In the genomic region with DNA sequence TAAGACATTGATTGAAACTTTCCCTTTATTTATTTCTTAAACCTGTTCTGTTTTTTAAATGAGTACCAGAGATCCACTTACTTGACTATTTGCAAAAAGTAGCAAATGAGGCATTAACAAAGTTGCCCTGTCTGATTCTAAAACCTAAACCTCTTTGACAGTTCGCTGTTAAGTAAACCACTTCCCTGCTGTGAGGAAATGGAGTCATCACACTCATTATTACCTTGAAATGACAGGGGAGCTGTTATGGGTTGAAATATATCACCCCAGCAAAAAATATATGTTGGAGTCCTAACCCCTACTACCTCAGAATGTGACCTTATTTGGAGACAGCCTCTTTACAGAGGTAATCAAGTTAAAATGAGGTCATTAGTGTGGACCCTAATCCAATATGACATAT, we compare ENCODE assay signal across 19 cellular contexts. TPM values are rescaled to one million over a fixed set of nuclear protein-coding genes. Genes with fewer than 3 reads are reported as not detected.
A peak's percentile ranks its signal among the peaks of the same experiment; 100 is the strongest.
DNase-seq lines count a peak whose midpoint lies in the region; ATAC-seq and TF ChIP-seq lines count a peak whose summit lies in the region.
"Had no signal": no experiment of that assay in that cellular context is flagged by ENCODE, and none has a peak within 500 bp of the region (broad histone marks: within the 10 kb centered on the region; RNA-seq: fewer than 3 reads in every experiment).

No MANE protein-coding gene starts in this region.

- peak overlapping the region in 7 of 8 donors; percentile 49 to 89 (median 73) for H3K27ac ChIP-seq in spleen
- H3K27ac ChIP-seq: gastroesophageal sphincter, right atrium auricular region had no signal

- peak overlapping the region; percentile 46 for H3K27ac Mint-ChIP-seq in activated naive CD4-positive, alpha-beta T cell treated with anti-CD3 and anti-CD28 coated beads, Interleukin-2, amount 10 ng/mL, durations not matched to agents 7 days and 5 days
- no peak overlapping the region for H3K27ac Mint-ChIP-seq in activated naive CD4-positive, alpha-beta T cell treated with anti-CD3 and anti-CD28 coated beads for 36 hours
- peak overlapping the region; percentile 62 for H3K27ac Mint-ChIP-seq in activated CD8-positive, alpha-beta T cell treated with anti-CD3 and anti-CD28 coated beads for 36 hours

- no peaks in the 10 kb centered on the region for H3K9me3 ChIP-seq in spleen
- H3K9me3 ChIP-seq: gastroesophageal sphincter, right atrium auricular region had no signal

- no peak overlapping the region for H3K4me3 ChIP-seq in spleen
- H3K4me3 ChIP-seq: gastroesophageal sphincter, right atrium auricular region had no signal

- H3K36me3 Mint-ChIP-seq in activated naive CD4-positive, alpha-beta T cell treated with anti-CD3 and anti-CD28 coated beads, Interleukin-2, amount 10 ng/mL, durations not matched to agents 7 days and 5 days = peaks cover 11% of the 10 kb centered on the region
- H3K36me3 Mint-ChIP-seq in activated naive CD4-positive, alpha-beta T cell treated with anti-CD3 and anti-CD28 coated beads for 36 hours (ENCODE audit: low read depth) = no peaks in the 10 kb centered on the region
- H3K36me3 Mint-ChIP-seq in activated CD8-positive, alpha-beta T cell treated with anti-CD3 and anti-CD28 coated beads for 36 hours (ENCODE audit: low read depth) = no peaks in the 10 kb centered on the region

- POLR2A ChIA-PET in activated CD8-positive, alpha-beta T cell treated with anti-CD3 and anti-CD28 coated beads for 36 hours (lab: Charles Lee) = no interaction called here

- ATAC-seq in activated CD8-positive, alpha-beta T cell treated with anti-CD3 and anti-CD28 coated beads for 36 hours = peak; percentile 37
- ATAC-seq: gastroesophageal sphincter, left colon had no signal

- no peaks in the 10 kb centered on the region for H3K36me3 ChIP-seq in spleen
- H3K36me3 ChIP-seq: gastroesophageal sphincter, right atrium auricular region had no signal

- DNase-seq in activated naive CD4-positive, alpha-beta T cell treated with anti-CD3 and anti-CD28 coated beads, Interleukin-2, amount 10 ng/mL, durations not matched to agents 7 days and 5 days = no peak
- no peak for DNase-seq in activated naive CD4-positive, alpha-beta T cell treated with anti-CD3 and anti-CD28 coated beads for 36 hours
- peak; percentile 26 for DNase-seq in NCI-H2227 (lab: John Stamatoyannopoulos, UW; ENCODE audit: unreplicated experiment)
- no peak for DNase-seq in activated CD8-positive, alpha-beta T cell treated with anti-CD3 and anti-CD28 coated beads for 36 hours
- DNase-seq in spleen = no peak
- no peak for DNase-seq in HCEC 1CT
- no peak for DNase-seq in NCI-H1092 (lab: John Stamatoyannopoulos, UW)
- no peak for DNase-seq in SIG-M5 (lab: John Stamatoyannopoulos, UW)
- DNase-seq: activated naive CD4-positive, alpha-beta T cell; cortex of kidney; left colon; MM.1S; NCI-H2081 treated with DMSO at 0.1 percent for 48 hours; occipital lobe; stimulated activated CD4-positive, alpha-beta T cell treated with anti-CD3 and anti-CD28 coated beads, Interleukin-1b, Interleukin-23, amount 100 ng/mL, for 48 hours; substantia nigra; SW 1271 had no signal

- peaks cover 5% of the 10 kb centered on the region for H3K27me3 Mint-ChIP-seq in activated naive CD4-positive, alpha-beta T cell treated with anti-CD3 and anti-CD28 coated beads, Interleukin-2, amount 10 ng/mL, durations not matched to agents 7 days and 5 days
- H3K27me3 Mint-ChIP-seq in activated naive CD4-positive, alpha-beta T cell treated with anti-CD3 and anti-CD28 coated beads for 36 hours (ENCODE audit: low read depth) = no peaks in the 10 kb centered on the region
- no peaks in the 10 kb centered on the region for H3K27me3 Mint-ChIP-seq in activated CD8-positive, alpha-beta T cell treated with anti-CD3 and anti-CD28 coated beads for 36 hours

- no peak for TF ChIP-seq CTCF in activated CD8-positive, alpha-beta T cell treated with anti-CD3 and anti-CD28 coated beads for 36 hours (IDR thresholded peaks at IDR 0.05)
- no peak for TF ChIP-seq CTCF in spleen (IDR thresholded peaks at IDR 0.05 in 8 of 11, conservative IDR thresholded peaks at IDR 0.05 in 3 of 11)

- peaks cover 59% of the 10 kb centered on the region for H3K4me1 Mint-ChIP-seq in activated naive CD4-positive, alpha-beta T cell treated with anti-CD3 and anti-CD28 coated beads, Interleukin-2, amount 10 ng/mL, durations not matched to agents 7 days and 5 days
- peaks cover 42% of the 10 kb centered on the region for H3K4me1 Mint-ChIP-seq in activated naive CD4-positive, alpha-beta T cell treated with anti-CD3 and anti-CD28 coated beads for 36 hours (ENCODE audit: low read depth)
- H3K4me1 Mint-ChIP-seq in activated CD8-positive, alpha-beta T cell treated with anti-CD3 and anti-CD28 coated beads for 36 hours (ENCODE audit: low read depth) = peaks cover 54% of the 10 kb centered on the region

- CTCF ChIA-PET in activated naive CD4-positive, alpha-beta T cell treated with anti-CD3 and anti-CD28 coated beads, Interleukin-2, amount 10 ng/mL, durations not matched to agents 7 days and 5 days (lab: Charles Lee) = interaction anchor here (1.1 to 1.6 kb wide), 3 partner anchors 9 to 27 kb away, joined by 4 read pairs; no protein-coding TSS in a partner anchor
- CTCF ChIA-PET in activated naive CD4-positive, alpha-beta T cell treated with anti-CD3 and anti-CD28 coated beads for 36 hours (lab: Charles Lee) = interaction anchor here (1.2 to 7.1 kb wide), 2 partner anchors 27 to 36 kb away, joined by 5 to 122 read pairs; no protein-coding TSS in a partner anchor
- CTCF ChIA-PET in activated CD8-positive, alpha-beta T cell treated with anti-CD3 and anti-CD28 coated beads for 36 hours (lab: Charles Lee) = interaction anchor here (1.1 to 9.6 kb wide), 2 partner anchors 12 to 26 kb away, joined by 3 to 136 read pairs; no protein-coding TSS in a partner anchor

- H3K4me3 Mint-ChIP-seq in activated naive CD4-positive, alpha-beta T cell treated with anti-CD3 and anti-CD28 coated beads, Interleukin-2, amount 10 ng/mL, durations not matched to agents 7 days and 5 days = no peak overlapping the region
- H3K4me3 Mint-ChIP-seq in activated naive CD4-positive, alpha-beta T cell treated with anti-CD3 and anti-CD28 coated beads for 36 hours = no peak overlapping the region
- no peak overlapping the region for H3K4me3 Mint-ChIP-seq in activated CD8-positive, alpha-beta T cell treated with anti-CD3 and anti-CD28 coated beads for 36 hours

- peaks cover 0 to 10% (median 0%) of the 10 kb centered on the region in 7 donors for H3K27me3 ChIP-seq in spleen (replicated peaks in 1 of 7)
- H3K27me3 ChIP-seq: gastroesophageal sphincter, right atrium auricular region had no signal

- peaks cover 0 to 78% (median 57%) of the 10 kb centered on the region in 6 donors for H3K4me1 ChIP-seq in spleen
- H3K4me1 ChIP-seq: gastroesophageal sphincter, right atrium auricular region had no signal

- TF ChIP-seq POLR2A in spleen (IDR thresholded peaks at IDR 0.05) = no peak

- peaks cover 6% of the 10 kb centered on the region for H3K9me3 Mint-ChIP-seq in activated naive CD4-positive, alpha-beta T cell treated with anti-CD3 and anti-CD28 coated beads, Interleukin-2, amount 10 ng/mL, durations not matched to agents 7 days and 5 days
- H3K9me3 Mint-ChIP-seq in activated naive CD4-positive, alpha-beta T cell treated with anti-CD3 and anti-CD28 coated beads for 36 hours = no peaks in the 10 kb centered on the region
- no peaks in the 10 kb centered on the region for H3K9me3 Mint-ChIP-seq in activated CD8-positive, alpha-beta T cell treated with anti-CD3 and anti-CD28 coated beads for 36 hours

- intact Hi-C loops in activated naive CD4-positive, alpha-beta T cell treated with anti-CD3 and anti-CD28 coated beads for 36 hours (cut with micrococcal nuclease) = loop anchor here (1.0 to 10.0 kb wide), 4 partner anchors 22 to 819 kb away; a partner anchor contains a TSS
- intact Hi-C loops in activated CD8-positive, alpha-beta T cell treated with anti-CD3 and anti-CD28 coated beads for 36 hours (cut with micrococcal nuclease) = loop anchor here (10.0 kb wide), 1 partner anchor 141 kb away; no protein-coding TSS in a partner anchor
- intact Hi-C loops in spleen (cut with DNase I; ENCODE audit: low total_unique reads) = no loop called here

- WGBS in spleen, 5 donors = 15 to 41% (median 29%) methylated on average over 1 of the region's 1 CpG

RNA-seq across cellular contexts. Expression of a gene that starts 36.1 kb away (rescaled TPM):
- 1 to 10 TPM; 2.0 to 2.6 TPM for total RNA-seq in activated naive CD4-positive, alpha-beta T cell treated with anti-CD3 and anti-CD28 coated beads for 36 hours
- total RNA-seq in activated CD8-positive, alpha-beta T cell treated with anti-CD3 and anti-CD28 coated beads for 36 hours = not detected
- 10 to 100 TPM in 1 of 7 donors, 1 to 10 TPM in 6; 2.8 to 10.9 (median 6.2) TPM for total RNA-seq in spleen
- polyA plus RNA-seq in spleen = 1 to 10 TPM; 2.3 to 7.1 (median 3.9) TPM
